8 cellular contexts compared by ENCODE assay signal in genomic region chrX:39759526-39760224, GRCh38.
DNase-seq lines count a peak whose midpoint lies in the region; ATAC-seq and TF ChIP-seq lines count a peak whose summit lies in the region.

No MANE protein-coding gene starts in this region.

- CTCF ChIA-PET in activated naive CD4-positive, alpha-beta T cell treated with anti-CD3 and anti-CD28 coated beads for 36 hours (lab: Charles Lee) = interaction anchor here (0.6 kb wide), 1 partner anchor 17 kb away, joined by 5 read pairs; no protein-coding TSS in a partner anchor

- in situ Hi-C loops in HAP-1 (cut with MboI; ENCODE audit: low sequenced_read_pairs) = no loop called here

- H3K9me3 ChIP-seq in HAP-1 = no peaks in the 10 kb centered on the region

- ATAC-seq in Right ventricle myocardium superior (ENCODE audit: poor library complexity) = peak; percentile 14
- no peak for ATAC-seq in stimulated activated memory B cell treated with anti-CD40 and anti-IgM and Interleukin-4, amounts not matched to agents 10 μg/mL and 1 μg/mL and 100 μg/mL, for 72 hours

- H3K4me3 Mint-ChIP-seq in activated naive CD4-positive, alpha-beta T cell treated with anti-CD3 and anti-CD28 coated beads for 36 hours = no peak overlapping the region
- no peak overlapping the region for H3K4me3 Mint-ChIP-seq in stimulated activated memory B cell treated with anti-CD40 and anti-IgM and Interleukin-4, amounts not matched to agents 10 μg/mL and 1 μg/mL and 100 μg/mL, for 72 hours

- peaks cover 10% of the 10 kb centered on the region for H3K4me1 Mint-ChIP-seq in activated naive CD4-positive, alpha-beta T cell treated with anti-CD3 and anti-CD28 coated beads for 36 hours (ENCODE audit: low read depth)
- no peaks in the 10 kb centered on the region for H3K4me1 Mint-ChIP-seq in stimulated activated memory B cell treated with anti-CD40 and anti-IgM and Interleukin-4, amounts not matched to agents 10 μg/mL and 1 μg/mL and 100 μg/mL, for 72 hours

- DNase-seq in Right ventricle myocardium superior = peak; percentile 44
- no peak for DNase-seq in cardiac septum (ENCODE audit: low spot score)
- DNase-seq in choroid plexus epithelial cell (ENCODE audit: low read depth) = peak; percentile 92
- DNase-seq in lung microvascular endothelial cell (ENCODE audit: low read depth in 2 of 2) = peak; percentile 19 to 24
- DNase-seq in activated naive CD4-positive, alpha-beta T cell treated with anti-CD3 and anti-CD28 coated beads for 36 hours = no peak
- DNase-seq in HAP-1 (ENCODE audit: low spot score in 2 of 2) = no peak
- no peak for DNase-seq in NCI-H2107 treated with DMSO at 0.1 percent for 48 hours (lab: John Stamatoyannopoulos, UW; ENCODE audit: unreplicated experiment)

- H3K4me3 ChIP-seq in choroid plexus epithelial cell (ENCODE audit: low read depth, low read length) = no peak overlapping the region
- no peak overlapping the region for H3K4me3 ChIP-seq in HAP-1

- no peaks in the 10 kb centered on the region for H3K9me3 Mint-ChIP-seq in activated naive CD4-positive, alpha-beta T cell treated with anti-CD3 and anti-CD28 coated beads for 36 hours
- H3K9me3 Mint-ChIP-seq in stimulated activated memory B cell treated with anti-CD40 and anti-IgM and Interleukin-4, amounts not matched to agents 10 μg/mL and 1 μg/mL and 100 μg/mL, for 72 hours = no peaks in the 10 kb centered on the region

- no peaks in the 10 kb centered on the region for H3K27me3 ChIP-seq in HAP-1 (ENCODE audit: low read depth)

- H3K27me3 Mint-ChIP-seq in activated naive CD4-positive, alpha-beta T cell treated with anti-CD3 and anti-CD28 coated beads for 36 hours (ENCODE audit: low read depth) = no peaks in the 10 kb centered on the region
- no peaks in the 10 kb centered on the region for H3K27me3 Mint-ChIP-seq in stimulated activated memory B cell treated with anti-CD40 and anti-IgM and Interleukin-4, amounts not matched to agents 10 μg/mL and 1 μg/mL and 100 μg/mL, for 72 hours

- H3K36me3 ChIP-seq in HAP-1 (replicated peaks) = no peaks in the 10 kb centered on the region

- H3K27ac Mint-ChIP-seq in activated naive CD4-positive, alpha-beta T cell treated with anti-CD3 and anti-CD28 coated beads for 36 hours = no peak overlapping the region
- H3K27ac Mint-ChIP-seq in stimulated activated memory B cell treated with anti-CD40 and anti-IgM and Interleukin-4, amounts not matched to agents 10 μg/mL and 1 μg/mL and 100 μg/mL, for 72 hours = no peak overlapping the region

- peaks cover 11% of the 10 kb centered on the region for H3K4me1 ChIP-seq in HAP-1

- no peaks in the 10 kb centered on the region for H3K36me3 Mint-ChIP-seq in activated naive CD4-positive, alpha-beta T cell treated with anti-CD3 and anti-CD28 coated beads for 36 hours (ENCODE audit: low read depth)
- no peaks in the 10 kb centered on the region for H3K36me3 Mint-ChIP-seq in stimulated activated memory B cell treated with anti-CD40 and anti-IgM and Interleukin-4, amounts not matched to agents 10 μg/mL and 1 μg/mL and 100 μg/mL, for 72 hours

- intact Hi-C loops in Right ventricle myocardium superior (cut with DNase I) = no loop called here
- intact Hi-C loops in cardiac septum (cut with DNase I) = loop anchor here (5.0 kb wide), 1 partner anchor 53 kb away; no protein-coding TSS in a partner anchor
- intact Hi-C loops in activated naive CD4-positive, alpha-beta T cell treated with anti-CD3 and anti-CD28 coated beads for 36 hours (cut with micrococcal nuclease) = no loop called here

- TF ChIP-seq CTCF in choroid plexus epithelial cell (conservative IDR thresholded peaks at IDR 0.05; ENCODE audit: low read depth, low read length) = peak; percentile 10

Comparison
In these comparisons a context has a peak if more than half of its experiments do, and no peak if none do; other contexts are left out.
1. DNase-seq: peak in Right ventricle myocardium superior (single experiment), choroid plexus epithelial cell (single experiment) and lung microvascular endothelial cell (2 of 2); none in cardiac septum (single experiment), activated naive CD4-positive, alpha-beta T cell treated with anti-CD3 and anti-CD28 coated beads for 36 hours (single experiment), HAP-1 (0 of 2) and NCI-H2107 treated with DMSO at 0.1 percent for 48 hours (single experiment).